Comparison of ENCODE assay signal across 19 cellular contexts in genomic region chr1:80171101-80171500, GRCh38.
DNase-seq lines count a peak whose midpoint lies in the region; ATAC-seq and TF ChIP-seq lines count a peak whose summit lies in the region.
"Had no signal": no experiment of that assay in that cellular context is flagged by ENCODE, and none has a peak within 500 bp of the region (broad histone marks: within the 10 kb centered on the region; RNA-seq: fewer than 3 reads in every experiment).

No MANE protein-coding gene starts in this region.

- ATAC-seq in GM18519 (IDR thresholded peaks at IDR 0.05; ENCODE audit: low FRiP score, unreplicated experiment): no peak
- ATAC-seq: activated naive CD8-positive, alpha-beta T cell treated with anti-CD3 and anti-CD28 coated beads, Interleukin-2, amount 50 U/mL, for 24 hours; effector memory CD8-positive, alpha-beta T cell; natural killer cell; pancreas had no signal

- in situ Hi-C loops in brain microvascular endothelial cell (cut with HindIII; ENCODE audit: low pct_ligation_motif_present, low sequenced_read_pairs): no loop called here

- DNase-seq in NCI-H1105 (lab: John Stamatoyannopoulos, UW) (peak; percentile 45), NCI-H226 (peak; percentile 41), cardiac fibroblast (ENCODE audit: low read depth in 2 of 2) (peak; percentile 2 to 62), midbrain (lab: John Stamatoyannopoulos, UW) (peak; percentile 3), D341Med (ENCODE audit: low spot score) (no peak), BE2C (no peak), brain microvascular endothelial cell (no peak)
- DNase-seq: activated CD4-positive, alpha-beta T cell treated with anti-CD3 and anti-CD28 coated beads, Interleukin-2, amount 10 ng/mL, durations not matched to agents 24 days and 14 days; activated naive CD8-positive, alpha-beta T cell treated with anti-CD3 and anti-CD28 coated beads, Interleukin-2, amount 50 U/mL, for 24 hours; Caco-2; effector memory CD8-positive, alpha-beta T cell; mammary epithelial cell; natural killer cell; NCI-H2171 treated with DMSO at 0.1 percent for 48 hours; pancreas; stimulated activated CD4-positive, alpha-beta T cell treated with anti-CD3 and anti-CD28 coated beads, Interleukin-1b, Interleukin-23, amount 100 ng/mL, for 48 hours; SW 1271; trophoblast cell had no signal

- H3K4me1 ChIP-seq in BE2C: no peaks in the 10 kb centered on the region
- H3K4me1 ChIP-seq: Caco-2, pancreas had no signal

- no peak overlapping the region for H3K4me3 ChIP-seq in cardiac fibroblast (replicated peaks in 1 of 2; ENCODE audit: low read depth in 2 of 2, low read length in 2 of 2)
- H3K4me3 ChIP-seq in BE2C (ENCODE audit: low read depth, low read length): no peak overlapping the region
- no peak overlapping the region for H3K4me3 ChIP-seq in brain microvascular endothelial cell (ENCODE audit: low read depth, low read length)
- H3K4me3 ChIP-seq: pancreas had no signal

- H3K27me3 ChIP-seq in BE2C (no peaks in the 10 kb centered on the region), brain microvascular endothelial cell (replicated peaks) (no peaks in the 10 kb centered on the region)
- H3K27me3 ChIP-seq: pancreas had no signal

- H3K9me3 ChIP-seq in BE2C: no peaks in the 10 kb centered on the region
- H3K9me3 ChIP-seq: Caco-2, pancreas had no signal

- H3K27ac ChIP-seq in brain microvascular endothelial cell: no peak overlapping the region
- H3K27ac ChIP-seq: pancreas had no signal

- TF ChIP-seq CTCF in cardiac fibroblast (IDR thresholded peaks at IDR 0.05; ENCODE audit: low read depth, low read length) (no peak), BE2C (IDR thresholded peaks at IDR 0.05; ENCODE audit: low read depth, low read length) (no peak), brain microvascular endothelial cell (IDR thresholded peaks at IDR 0.05; ENCODE audit: low read depth, low read length, missing control alignments) (no peak)

- no peaks in the 10 kb centered on the region for H3K36me3 ChIP-seq in BE2C
- H3K36me3 ChIP-seq in brain microvascular endothelial cell (replicated peaks): no peaks in the 10 kb centered on the region
- H3K36me3 ChIP-seq: pancreas had no signal

Comparison
In these comparisons a context has a peak if more than half of its experiments do, and no peak if none do; other contexts are left out.
1. DNase-seq: peak in NCI-H1105 (single experiment), NCI-H226 (single experiment), cardiac fibroblast (2 of 2) and midbrain (single experiment); none in D341Med (single experiment), BE2C (single experiment) and brain microvascular endothelial cell (single experiment).